In the genomic region with DNA sequence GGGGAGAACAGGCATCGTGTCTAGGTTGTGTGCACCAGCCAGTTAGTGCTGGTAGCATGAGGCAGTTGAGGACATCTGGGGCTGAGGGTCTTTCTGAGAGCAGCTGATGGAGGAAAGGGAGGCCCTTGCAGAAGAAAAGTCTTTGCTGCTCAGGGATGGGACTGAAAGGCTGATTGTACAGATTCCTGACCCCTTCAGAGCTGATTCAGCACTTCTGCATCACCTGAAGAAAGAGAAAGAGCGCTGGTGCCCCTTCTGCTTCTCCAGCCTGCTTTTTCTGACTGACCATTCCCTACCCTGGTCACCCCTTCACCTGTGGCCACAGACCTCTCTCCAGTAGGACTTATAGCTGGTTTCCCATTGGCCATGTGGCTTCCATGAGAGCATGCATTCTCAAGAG, we compare ENCODE assay signal across 25 cellular contexts.
"Had no signal": no experiment of that assay in that cellular context is flagged by ENCODE, and none has a peak within 500 bp of the region (broad histone marks: within the 10 kb centered on the region; RNA-seq: fewer than 3 reads in every experiment).

No MANE protein-coding gene starts in this region.

- DNase-seq: effector memory CD4-positive, alpha-beta T cell; hypothalamus; kidney; left lung; mesenchymal stem cell; midbrain; naive thymus-derived CD4-positive, alpha-beta T cell; occipital lobe; ovary; psoas muscle; right cardiac atrium; small intestine; stimulated activated CD4-positive, alpha-beta T cell treated with anti-CD3 and anti-CD28 coated beads, Interleukin-12 subunit alpha, Interleukin-12 subunit beta, amount 100 ng/mL, for 4 hours; stimulated activated CD4-positive, alpha-beta T cell treated with anti-CD3 and anti-CD28 coated beads, Interleukin-1b, Interleukin-23, amount 100 ng/mL, for 48 hours; stimulated activated CD4-positive, alpha-beta T cell treated with anti-CD3 and anti-CD28 coated beads, Interleukin-4, amount 100 ng/mL, for 1 hour; stimulated activated CD8-positive, alpha-beta memory T cell treated with anti-CD3 and anti-CD28 coated beads, Interleukin-4, amount 100 ng/mL, for 48 hours; stimulated activated naive CD4-positive, alpha-beta T cell; stomach; thyroid gland; trophoblast cell had no signal

- ATAC-seq: left lung; naive thymus-derived CD4-positive, alpha-beta T cell; psoas muscle; right cardiac atrium had no signal

- H3K4me1 Mint-ChIP-seq: naive thymus-derived CD4-positive, alpha-beta T cell had no signal

- H3K4me3 ChIP-seq: left lung, ovary, psoas muscle, stomach, thyroid gland, vagina had no signal

- H3K4me1 ChIP-seq: left lung, psoas muscle, stomach, thyroid gland, vagina had no signal

- H3K27ac ChIP-seq: left lung, ovary, psoas muscle, stomach, thyroid gland, vagina had no signal

- H3K9me3 Mint-ChIP-seq: dendritic cell treated with granulocyte-macrophage colony-stimulating factor and Interleukin-4, amounts not matched to agents 40 ng/mL and 50 ng/mL, for 4 days had no signal

- FAIRE-seq: colon, endometrium, frontal cortex, kidney, small intestine had no signal

- H3K27ac Mint-ChIP-seq: dendritic cell treated with granulocyte-macrophage colony-stimulating factor and Interleukin-4, amounts not matched to agents 40 ng/mL and 50 ng/mL, for 4 days; naive thymus-derived CD4-positive, alpha-beta T cell had no signal

- H3K36me3 Mint-ChIP-seq: naive thymus-derived CD4-positive, alpha-beta T cell had no signal

- H3K4me3 Mint-ChIP-seq: dendritic cell treated with granulocyte-macrophage colony-stimulating factor and Interleukin-4, amounts not matched to agents 40 ng/mL and 50 ng/mL, for 4 days; naive thymus-derived CD4-positive, alpha-beta T cell had no signal

- H3K27me3 ChIP-seq: left lung, ovary, stomach, thyroid gland, vagina had no signal

- H3K9me3 ChIP-seq: left lung, ovary, psoas muscle, stomach, thyroid gland, vagina had no signal

- H3K36me3 ChIP-seq: left lung, ovary, stomach, thyroid gland, vagina had no signal
